ENCODE assay signal across 14 cellular contexts in the genomic region with DNA sequence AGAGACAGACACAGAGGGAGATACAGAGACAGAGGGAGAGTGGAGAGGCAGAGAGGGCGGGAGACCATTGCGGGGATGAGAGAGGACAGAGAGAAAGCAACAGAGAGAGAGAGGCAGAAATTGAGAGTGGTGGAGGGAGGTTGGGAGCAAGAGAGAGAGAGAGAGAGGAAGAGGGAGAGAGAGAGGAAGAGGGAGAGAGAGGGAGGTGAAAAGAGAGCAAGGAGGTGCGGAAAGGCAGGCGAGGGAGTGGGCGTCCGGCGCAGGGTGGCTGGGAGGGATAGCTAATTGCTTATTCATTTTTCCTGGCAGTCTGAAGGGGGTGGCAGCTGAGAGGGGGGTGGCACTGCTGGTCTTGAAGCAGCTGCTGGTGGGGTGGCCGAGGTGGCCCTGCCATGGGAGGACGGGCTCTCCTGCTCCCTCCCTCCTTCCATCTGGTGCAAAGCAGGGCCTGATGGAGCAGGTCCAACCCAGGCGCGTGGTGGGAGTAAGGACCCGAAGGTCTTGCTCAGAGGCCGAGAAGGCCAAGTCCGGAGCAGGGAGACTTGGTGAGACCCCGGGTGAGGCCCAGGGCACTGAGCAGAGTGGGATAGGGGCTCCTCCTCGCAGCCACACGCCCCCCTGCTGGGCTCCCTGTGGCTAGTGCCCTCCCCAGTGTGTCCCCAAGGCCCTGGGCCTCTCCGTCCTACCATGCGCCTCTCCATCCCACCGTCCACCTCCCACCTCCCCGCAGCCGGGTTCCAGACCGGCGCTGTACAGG. TPM values are rescaled to one million over a fixed set of nuclear protein-coding genes. Genes with fewer than 3 reads are reported as not detected.
DNase-seq lines count a peak whose midpoint lies in the region; ATAC-seq and TF ChIP-seq lines count a peak whose summit lies in the region.
"Had no signal": no experiment of that assay in that cellular context is flagged by ENCODE, and none has a peak within 500 bp of the region (broad histone marks: within the 10 kb centered on the region; RNA-seq: fewer than 3 reads in every experiment).

No MANE protein-coding gene starts in this region.

- H3K27ac ChIP-seq in tibial artery = no peak overlapping the region

- peaks cover 0 to 18% (median 9%) of the 10 kb centered on the region in 4 donors for H3K4me1 ChIP-seq in tibial artery

- intact Hi-C loops in tibial artery (cut with DNase I; ENCODE audit: low total_unique reads) = no loop called here

- H3K27me3 ChIP-seq in tibial artery = peaks cover 0 to 49% of the 10 kb centered on the region in 2 donors

- H3K9me3 ChIP-seq in tibial artery = no peaks in the 10 kb centered on the region

- no peaks in the 10 kb centered on the region for H3K36me3 ChIP-seq in tibial artery

- TF ChIP-seq CTCF in choroid plexus epithelial cell (conservative IDR thresholded peaks at IDR 0.05; ENCODE audit: low read depth, low read length) = no peak
- TF ChIP-seq CTCF in tibial artery (IDR thresholded peaks at IDR 0.05) = no peak

- peak overlapping the region; percentile 20 for H3K4me3 ChIP-seq in choroid plexus epithelial cell (ENCODE audit: low read depth, low read length)
- H3K4me3 ChIP-seq in tibial artery = no peak overlapping the region

- DNase-seq in activated effector memory CD4-positive, alpha-beta T cell treated with anti-CD3 and anti-CD28 coated beads, Interleukin-2, amount 50 U/mL, for 16 hours = peak; percentile 60
- DNase-seq in activated effector memory CD4-positive, alpha-beta T cell treated with Interleukin-2 at 50 U/mL for 16 hours = no peak
- DNase-seq in choroid plexus epithelial cell (ENCODE audit: low read depth) = no peak
- peak; percentile 72 for DNase-seq in myocyte (ENCODE audit: low read depth)
- DNase-seq in tibial artery = peak; percentile 10 to 59
- DNase-seq in GDM1 (lab: John Stamatoyannopoulos, UW) = no peak
- DNase-seq in A172 (ENCODE audit: low spot score) = no peak
- DNase-seq: DMS79; effector CD8-positive, alpha-beta T cell; NCI-H1105 treated with DMSO at 0.1 percent for 48 hours; NK-92 treated with Interleukin-12 subunit alpha and Interleukin-12 subunit beta, amount 100 ng/mL, for 24 hours; stimulated activated naive CD4-positive, alpha-beta T cell treated with Interleukin-2 at 50 U/mL for 16 hours had no signal

- ATAC-seq in HG02938 (IDR thresholded peaks at IDR 0.05; ENCODE audit: unreplicated experiment) = no peak
- ATAC-seq: activated naive CD4-positive, alpha-beta T cell treated with anti-CD3 and anti-CD28 coated beads, Interleukin-2, amount 50 U/mL, for 72 hours had no signal

RNA-seq across cellular contexts. Expression of a gene that starts 25.3 kb away (rescaled TPM):
- not detected in 2 replicates for total RNA-seq in myocyte
- not detected for polyA plus RNA-seq in myocyte (2012)
- not detected in 2 replicates for total RNA-seq in A172 (2014; rRNA removed; shearing (Covaris generic))

RNA-seq across cellular contexts. Expression of a gene that starts 53.8 kb away (rescaled TPM):
- 60.8 and 82.9 TPM in 2 replicates for total RNA-seq in myocyte
- polyA plus RNA-seq in myocyte (2012) = 42.3 TPM
- total RNA-seq in A172 (2014; rRNA removed; shearing (Covaris generic)) = 35.7 and 42.3 TPM in 2 replicates

Comparison
In these comparisons a context has a peak if more than half of its experiments do, and no peak if none do; other contexts are left out.
1. DNase-seq: peak in activated effector memory CD4-positive, alpha-beta T cell treated with anti-CD3 and anti-CD28 coated beads, Interleukin-2, amount 50 U/mL, for 16 hours (single experiment), myocyte (single experiment) and tibial artery (2 of 2); none in activated effector memory CD4-positive, alpha-beta T cell treated with Interleukin-2 at 50 U/mL for 16 hours (single experiment), choroid plexus epithelial cell (single experiment), GDM1 (single experiment) and A172 (single experiment).